1 cellular context compared by ENCODE assay signal in the genomic region with DNA sequence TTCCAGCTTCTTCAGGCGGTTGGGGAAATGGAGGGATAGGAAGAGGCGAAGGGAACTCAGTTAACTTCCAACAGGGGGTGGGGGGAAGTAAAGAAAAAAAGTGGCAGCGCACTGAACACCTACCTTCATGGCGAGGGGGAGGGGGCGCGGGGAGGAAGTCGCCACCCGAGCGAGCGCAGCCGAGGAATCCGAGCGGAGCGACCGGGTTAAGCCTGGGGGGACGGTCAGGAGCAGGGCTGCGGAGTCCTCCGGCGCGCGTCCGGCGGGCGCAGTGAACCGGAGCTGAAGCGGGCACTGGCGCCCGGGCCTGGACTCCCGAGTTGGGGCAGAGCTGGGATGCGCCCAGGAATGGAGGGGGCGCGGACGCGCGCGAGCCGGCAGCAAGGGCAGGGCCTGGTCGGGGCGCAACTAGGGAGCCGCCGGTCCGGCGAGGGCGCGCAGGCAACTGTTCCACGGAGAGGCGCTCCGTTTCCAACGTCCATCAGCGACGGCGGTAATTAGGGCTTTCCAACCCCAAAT.
TF ChIP-seq lines count a peak whose summit lies in the region.

Gene WNT5A, minus strand, starts transcription at position 450 of the 519 bp plus-strand sequence. Its CDS starts 321 bp downstream, at position 129.

TF ChIP-seq in GM12878, 131 proteins besides CTCF, POLR2A, EP300 and RAD21 (continued from another document):
- TF ChIP-seq, protein P1, sequence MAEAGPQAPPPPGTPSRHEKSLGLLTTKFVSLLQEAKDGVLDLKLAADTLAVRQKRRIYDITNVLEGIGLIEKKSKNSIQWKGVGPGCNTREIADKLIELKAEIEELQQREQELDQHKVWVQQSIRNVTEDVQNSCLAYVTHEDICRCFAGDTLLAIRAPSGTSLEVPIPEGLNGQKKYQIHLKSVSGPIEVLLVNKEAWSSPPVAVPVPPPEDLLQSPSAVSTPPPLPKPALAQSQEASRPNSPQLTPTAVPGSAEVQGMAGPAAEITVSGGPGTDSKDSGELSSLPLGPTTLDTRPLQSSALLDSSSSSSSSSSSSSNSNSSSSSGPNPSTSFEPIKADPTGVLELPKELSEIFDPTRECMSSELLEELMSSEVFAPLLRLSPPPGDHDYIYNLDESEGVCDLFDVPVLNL (IDR thresholded peaks at IDR 0.05; ENCODE audit: low read depth, low read length): no peak
- no peak for TF ChIP-seq ZBTB40 (IDR thresholded peaks at IDR 0.05; ENCODE audit: borderline replicate concordance)
- TF ChIP-seq PAX5 (IDR thresholded peaks at IDR 0.05; ENCODE audit: borderline replicate concordance, low read depth, low read length): 0 out of 2 replicates have a peak, but pooled peaks have one; percentile 31
- no peak for TF ChIP-seq MEF2A (IDR thresholded peaks at IDR 0.05; ENCODE audit: insufficient read depth, low read depth, low read length)
- no peak for TF ChIP-seq CHD2 (IDR thresholded peaks at IDR 0.05; ENCODE audit: borderline replicate concordance, low read depth, low read length)
- no peak for TF ChIP-seq WRNIP1 (IDR thresholded peaks at IDR 0.05; ENCODE audit: borderline replicate concordance, low read depth, low read length)
- TF ChIP-seq, protein P2, sequence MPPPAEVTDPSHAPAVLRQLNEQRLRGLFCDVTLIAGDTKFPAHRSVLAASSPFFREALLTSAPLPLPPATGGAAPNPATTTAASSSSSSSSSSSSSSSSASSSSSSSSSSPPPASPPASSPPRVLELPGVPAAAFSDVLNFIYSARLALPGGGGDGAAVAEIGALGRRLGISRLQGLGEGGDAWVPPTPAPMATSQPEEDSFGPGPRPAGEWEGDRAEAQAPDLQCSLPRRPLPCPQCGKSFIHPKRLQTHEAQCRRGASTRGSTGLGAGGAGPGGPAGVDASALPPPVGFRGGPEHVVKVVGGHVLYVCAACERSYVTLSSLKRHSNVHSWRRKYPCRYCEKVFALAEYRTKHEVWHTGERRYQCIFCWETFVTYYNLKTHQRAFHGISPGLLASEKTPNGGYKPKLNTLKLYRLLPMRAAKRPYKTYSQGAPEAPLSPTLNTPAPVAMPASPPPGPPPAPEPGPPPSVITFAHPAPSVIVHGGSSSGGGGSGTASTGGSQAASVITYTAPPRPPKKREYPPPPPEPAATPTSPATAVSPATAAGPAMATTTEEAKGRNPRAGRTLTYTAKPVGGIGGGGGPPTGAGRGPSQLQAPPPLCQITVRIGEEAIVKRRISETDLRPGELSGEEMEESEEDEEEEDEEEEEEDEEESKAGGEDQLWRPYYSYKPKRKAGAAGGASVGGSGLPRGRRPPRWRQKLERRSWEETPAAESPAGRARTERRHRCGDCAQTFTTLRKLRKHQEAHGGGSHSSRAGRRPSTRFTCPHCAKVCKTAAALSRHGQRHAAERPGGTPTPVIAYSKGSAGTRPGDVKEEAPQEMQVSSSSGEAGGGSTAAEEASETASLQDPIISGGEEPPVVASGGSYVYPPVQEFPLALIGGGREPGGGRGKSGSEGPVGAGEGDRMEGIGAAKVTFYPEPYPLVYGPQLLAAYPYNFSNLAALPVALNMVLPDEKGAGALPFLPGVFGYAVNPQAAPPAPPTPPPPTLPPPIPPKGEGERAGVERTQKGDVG (CRISPR knock-in tag; IDR thresholded peaks at IDR 0.05): no peak
- TF ChIP-seq REST (IDR thresholded peaks at IDR 0.05; ENCODE audit: low read depth, low read length): no peak
- TF ChIP-seq PAX8 (IDR thresholded peaks at IDR 0.05): no peak
- TF ChIP-seq FOXK2 (IDR thresholded peaks at IDR 0.05): no peak
- peak; percentile 97 for TF ChIP-seq HDAC6 (IDR thresholded peaks at IDR 0.05; ENCODE audit: unreplicated experiment)
